In genomic region chr1:177927021-177927596, GRCh38 we compare ENCODE assay signal across 14 cellular contexts. TPM values are rescaled to one million over a fixed set of nuclear protein-coding genes. Genes with fewer than 3 reads are reported as not detected.
DNase-seq lines count a peak whose midpoint lies in the region; ATAC-seq and TF ChIP-seq lines count a peak whose summit lies in the region.
"Had no signal": no experiment of that assay in that cellular context is flagged by ENCODE, and none has a peak within 500 bp of the region (broad histone marks: within the 10 kb centered on the region; RNA-seq: fewer than 3 reads in every experiment).

No MANE protein-coding gene starts in this region.

- DNase-seq in Daoy (ENCODE audit: low read depth), result peak; percentile 23
- DNase-seq in RWPE2 (ENCODE audit: low spot score), result no peak
- DNase-seq in fibroblast of mammary gland (ENCODE audit: low read depth), result peak; percentile 92
- DNase-seq in osteocyte (ENCODE audit: extremely low spot score, unreplicated experiment), result no peak
- DNase-seq in NCI-H1930 (lab: John Stamatoyannopoulos, UW), result no peak
- no peak for DNase-seq in T-helper 2 cell
- DNase-seq in NCI-H1436 treated with DMSO at 0.1 percent for 48 hours (lab: John Stamatoyannopoulos, UW), result no peak
- DNase-seq in WTC11 (ENCODE audit: low spot score), result no peak
- DNase-seq: activated naive CD8-positive, alpha-beta T cell treated with anti-CD3 and anti-CD28 coated beads for 36 hours; NCI-H2081; stimulated activated CD4-positive, alpha-beta T cell treated with anti-CD3 and anti-CD28 coated beads, Interleukin-15, amount 100 ng/mL, for 24 hours had no signal

- peak overlapping the region; percentile 27 for H3K27ac Mint-ChIP-seq in osteocyte (ENCODE audit: unreplicated experiment)
- H3K27ac Mint-ChIP-seq in WTC11, result no peak overlapping the region
- H3K27ac Mint-ChIP-seq: activated naive CD8-positive, alpha-beta T cell treated with anti-CD3 and anti-CD28 coated beads for 36 hours; nephron had no signal

- POLR2A ChIA-PET in WTC11 (lab: Charles Lee), result no interaction called here

- H3K4me3 Mint-ChIP-seq in osteocyte (ENCODE audit: unreplicated experiment) (no peak overlapping the region), WTC11 (no peak overlapping the region)
- H3K4me3 Mint-ChIP-seq: activated naive CD8-positive, alpha-beta T cell treated with anti-CD3 and anti-CD28 coated beads for 36 hours; nephron had no signal

- no peaks in the 10 kb centered on the region for H3K9me3 Mint-ChIP-seq in osteocyte (ENCODE audit: unreplicated experiment)
- H3K9me3 Mint-ChIP-seq in WTC11, result no peaks in the 10 kb centered on the region
- H3K9me3 Mint-ChIP-seq: activated naive CD8-positive, alpha-beta T cell treated with anti-CD3 and anti-CD28 coated beads for 36 hours; nephron had no signal

- no peaks in the 10 kb centered on the region for H3K27me3 ChIP-seq in RWPE2 (ENCODE audit: insufficient read depth, poor library complexity, severe bottlenecking)

- CTCF ChIA-PET in WTC11 (lab: Charles Lee), result interaction anchor here (0.7 to 2.0 kb wide), 5 partner anchors 11 to 94 kb away, joined by 3 to 6 read pairs (median 5); no protein-coding TSS in a partner anchor

- ATAC-seq in RWPE2 (ENCODE audit: low read depth) (peak; percentile 88), WTC11 (no peak)

- peaks cover 15% of the 10 kb centered on the region for H3K4me1 Mint-ChIP-seq in osteocyte (ENCODE audit: unreplicated experiment)
- H3K4me1 Mint-ChIP-seq in WTC11, result peaks cover 15% of the 10 kb centered on the region
- H3K4me1 Mint-ChIP-seq: activated naive CD8-positive, alpha-beta T cell treated with anti-CD3 and anti-CD28 coated beads for 36 hours; nephron had no signal

- H3K36me3 Mint-ChIP-seq in osteocyte (ENCODE audit: unreplicated experiment), result no peaks in the 10 kb centered on the region
- no peaks in the 10 kb centered on the region for H3K36me3 Mint-ChIP-seq in WTC11
- H3K36me3 Mint-ChIP-seq: activated naive CD8-positive, alpha-beta T cell treated with anti-CD3 and anti-CD28 coated beads for 36 hours had no signal

- no peaks in the 10 kb centered on the region for H3K36me3 ChIP-seq in RWPE2 (ENCODE audit: low read depth)

- H3K27ac ChIP-seq in RWPE2 (ENCODE audit: poor library complexity, severe bottlenecking), result peak overlapping the region; percentile 91
- H3K27ac ChIP-seq: KMS-11 had no signal

- TF ChIP-seq CTCF in RWPE2 (IDR thresholded peaks at IDR 0.05; ENCODE audit: poor library complexity, severe bottlenecking) (no peak), fibroblast of mammary gland (conservative IDR thresholded peaks at IDR 0.05; ENCODE audit: control insufficient read depth, insufficient read depth, low read depth, low read length) (no peak), osteocyte (IDR thresholded peaks at IDR 0.05) (no peak), WTC11 (IDR thresholded peaks at IDR 0.05) (no peak)

- peaks cover 23% of the 10 kb centered on the region for H3K4me1 ChIP-seq in RWPE2 (ENCODE audit: insufficient read depth, poor library complexity, severe bottlenecking)

- no peaks in the 10 kb centered on the region for H3K9me3 ChIP-seq in RWPE2 (ENCODE audit: severe bottlenecking)

- H3K4me3 ChIP-seq in RWPE2 (ENCODE audit: severe bottlenecking) (no peak overlapping the region), fibroblast of mammary gland (ENCODE audit: control insufficient read depth, low read depth, low read length) (no peak overlapping the region)

- no peaks in the 10 kb centered on the region for H3K27me3 Mint-ChIP-seq in osteocyte (ENCODE audit: unreplicated experiment)
- H3K27me3 Mint-ChIP-seq in WTC11 (ENCODE audit: low read depth), result no peaks in the 10 kb centered on the region
- H3K27me3 Mint-ChIP-seq: activated naive CD8-positive, alpha-beta T cell treated with anti-CD3 and anti-CD28 coated beads for 36 hours had no signal

TF ChIP-seq in WTC11, 78 proteins besides CTCF, POLR2A, EP300 and RAD21:
- no peak for TF ChIP-seq ZNF263 (CRISPR knock-in tag; IDR thresholded peaks at IDR 0.05; ENCODE audit: low read depth)
- TF ChIP-seq NFATC4 (CRISPR knock-in tag; IDR thresholded peaks at IDR 0.05), result no peak
- TF ChIP-seq E2F4 (CRISPR knock-in tag; IDR thresholded peaks at IDR 0.05; ENCODE audit: borderline replicate concordance, low read depth), result no peak
- TF ChIP-seq ZBTB21 (CRISPR knock-in tag; IDR thresholded peaks at IDR 0.05; ENCODE audit: borderline replicate concordance), result no peak
- no peak for TF ChIP-seq RELA (CRISPR knock-in tag; IDR thresholded peaks at IDR 0.05; ENCODE audit: borderline replicate concordance)
- TF ChIP-seq MYBL2 (CRISPR knock-in tag; IDR thresholded peaks at IDR 0.05), result no peak
- no peak for TF ChIP-seq RORB (CRISPR knock-in tag; IDR thresholded peaks at IDR 0.05)
- no peak for TF ChIP-seq USF2 (CRISPR knock-in tag; IDR thresholded peaks at IDR 0.05)
- TF ChIP-seq ZBTB43 (CRISPR knock-in tag; IDR thresholded peaks at IDR 0.05), result no peak
- TF ChIP-seq CDX4 (CRISPR knock-in tag; IDR thresholded peaks at IDR 0.05; ENCODE audit: borderline replicate concordance), result no peak
- TF ChIP-seq ZNF232 (CRISPR knock-in tag; IDR thresholded peaks at IDR 0.05), result no peak
- no peak for TF ChIP-seq ATF1 (CRISPR knock-in tag; IDR thresholded peaks at IDR 0.05)
- no peak for TF ChIP-seq MLX (CRISPR knock-in tag; IDR thresholded peaks at IDR 0.05)

RNA-seq across cellular contexts. Expression of gene SEC16B, which starts 42.7 kb away (rescaled TPM):
- 0.36 and 0.46 TPM in 2 replicates for total RNA-seq in Daoy (2014; rRNA removed; shearing (Covaris generic))
- total RNA-seq in osteocyte, result 0.64 and 0.76 TPM in 2 replicates
- total RNA-seq in WTC11 (2021), result 0.90 to 1.7 TPM (median 0.92 TPM) in 3 replicates
- total RNA-seq: activated naive CD8-positive, alpha-beta T cell treated with anti-CD3 and anti-CD28 coated beads for 36 hours; T-helper 2 cell treated with Interferon-gamma antibody and Interleukin-4, amounts not matched to agents 100 ng/mL and 5 ng/mL, for 36 hours had no signal

Comparison
In these comparisons a context has a peak if more than half of its experiments do, and no peak if none do; other contexts are left out.
1. DNase-seq: peak in Daoy (single experiment) and fibroblast of mammary gland (single experiment); none in RWPE2 (single experiment), osteocyte (single experiment), NCI-H1930 (0 of 2), T-helper 2 cell (0 of 5), NCI-H1436 treated with DMSO at 0.1 percent for 48 hours (single experiment) and WTC11 (single experiment).